25 cellular contexts compared by ENCODE assay signal in the genomic region with DNA sequence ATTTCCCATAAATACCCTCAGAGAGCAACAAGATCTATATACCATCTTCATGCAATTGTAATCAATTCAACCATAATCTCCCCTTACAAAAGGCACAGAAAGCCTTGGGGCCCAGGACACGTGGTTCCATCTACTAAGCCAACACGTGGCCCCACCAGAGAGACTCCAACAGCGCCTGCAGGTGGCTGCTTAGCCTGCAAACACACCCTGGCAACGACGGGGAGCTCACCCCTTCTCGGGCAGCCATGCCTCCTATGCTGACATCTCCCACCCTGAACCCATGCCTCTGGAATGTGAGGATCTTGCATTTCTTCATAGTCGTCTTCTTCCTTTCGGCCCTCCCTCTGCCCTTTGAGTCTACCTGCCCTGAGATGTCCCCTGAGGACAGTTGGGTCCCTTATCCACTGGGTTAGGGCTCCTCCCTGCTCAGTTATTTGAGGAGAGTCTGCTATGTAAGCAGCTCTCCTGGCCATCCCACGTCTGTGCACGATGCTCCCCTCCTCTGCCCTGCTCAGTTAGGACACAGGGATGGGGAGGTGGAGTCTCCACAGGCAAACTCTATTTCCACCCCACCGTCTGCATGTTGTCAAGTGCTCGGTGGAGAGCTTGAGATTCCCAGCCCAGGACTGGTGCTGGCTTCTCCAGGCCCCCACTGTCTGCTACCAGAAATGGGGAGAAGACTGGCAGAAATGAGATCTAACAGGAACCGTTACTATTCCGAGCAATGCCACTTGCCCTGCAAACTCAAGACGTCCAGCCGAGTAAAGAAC. TPM values are rescaled to one million over a fixed set of nuclear protein-coding genes. Genes with fewer than 3 reads are reported as not detected.
"Had no signal": no experiment of that assay in that cellular context is flagged by ENCODE, and none has a peak within 500 bp of the region (broad histone marks: within the 10 kb centered on the region; RNA-seq: fewer than 3 reads in every experiment).

No MANE protein-coding gene starts in this region.

- H3K27me3 ChIP-seq: gastrocnemius medialis, left lung, suprapubic skin, thyroid gland had no signal

- H3K9me3 ChIP-seq: esophagus muscularis mucosa, gastrocnemius medialis, left lung, suprapubic skin, thyroid gland had no signal

- H3K27ac ChIP-seq: dorsolateral prefrontal cortex, esophagus muscularis mucosa, gastrocnemius medialis, left lung, parathyroid adenoma, suprapubic skin, thyroid gland had no signal

- H3K4me3 ChIP-seq: dorsolateral prefrontal cortex, esophagus muscularis mucosa, gastrocnemius medialis, left lung, lung, smooth muscle cell, suprapubic skin, thyroid gland had no signal

- H2AFZ ChIP-seq: parathyroid adenoma had no signal

- H3K27ac Mint-ChIP-seq: immature natural killer cell; naive thymus-derived CD4-positive, alpha-beta T cell; stimulated activated effector memory CD8-positive, alpha-beta T cell treated with anti-CD3 and anti-CD28 coated beads, Interleukin-12 subunit alpha, Interleukin-12 subunit beta, amount 100 ng/mL, for 72 hours; type B pancreatic cell had no signal

- H3K36me3 ChIP-seq: esophagus muscularis mucosa, gastrocnemius medialis, left lung, suprapubic skin, thyroid gland had no signal

- H3K4me3 Mint-ChIP-seq: central memory CD8-positive, alpha-beta T cell; immature natural killer cell; naive thymus-derived CD4-positive, alpha-beta T cell; neural crest cell; stimulated activated effector memory CD8-positive, alpha-beta T cell treated with anti-CD3 and anti-CD28 coated beads, Interleukin-12 subunit alpha, Interleukin-12 subunit beta, amount 100 ng/mL, for 72 hours; type B pancreatic cell had no signal

- H3K27me3 Mint-ChIP-seq: central memory CD8-positive, alpha-beta T cell; naive thymus-derived CD4-positive, alpha-beta T cell had no signal

- H3K79me2 ChIP-seq: parathyroid adenoma had no signal

- H3K4me1 ChIP-seq: esophagus muscularis mucosa, left lung, parathyroid adenoma, suprapubic skin, thyroid gland had no signal

- H3K36me3 Mint-ChIP-seq: immature natural killer cell; naive thymus-derived CD4-positive, alpha-beta T cell; stimulated activated effector memory CD8-positive, alpha-beta T cell treated with anti-CD3 and anti-CD28 coated beads, Interleukin-12 subunit alpha, Interleukin-12 subunit beta, amount 100 ng/mL, for 72 hours; type B pancreatic cell had no signal

- DNase-seq: cortex of kidney; effector memory CD4-positive, alpha-beta T cell; gastrocnemius medialis; immature natural killer cell; naive thymus-derived CD4-positive, alpha-beta T cell; occipital lobe; stimulated activated CD4-positive, alpha-beta T cell treated with anti-CD3 and anti-CD28 coated beads, Interleukin-4, amount 100 ng/mL, for 1 hour; stimulated activated CD8-positive, alpha-beta memory T cell treated with anti-CD3 and anti-CD28 coated beads, Interleukin-4, amount 100 ng/mL, for 48 hours; stimulated activated naive CD8-positive, alpha-beta T cell treated with anti-CD3 and anti-CD28 coated beads, Interleukin-15, Interleukin-2, amounts not matched to agents 100 U/mL and 50 U/mL, for 24 hours; thyroid gland had no signal

- FAIRE-seq: endometrium, keratinocyte, urothelium cell line had no signal

- H3K4me2 ChIP-seq: smooth muscle cell had no signal

- H3K4me1 Mint-ChIP-seq: central memory CD8-positive, alpha-beta T cell; immature natural killer cell; naive thymus-derived CD4-positive, alpha-beta T cell; neural crest cell; stimulated activated effector memory CD8-positive, alpha-beta T cell treated with anti-CD3 and anti-CD28 coated beads, Interleukin-12 subunit alpha, Interleukin-12 subunit beta, amount 100 ng/mL, for 72 hours had no signal

- H3K9ac ChIP-seq: parathyroid adenoma had no signal

- H3K9me3 Mint-ChIP-seq: central memory CD8-positive, alpha-beta T cell; immature natural killer cell; neural crest cell; stimulated activated effector memory CD8-positive, alpha-beta T cell treated with anti-CD3 and anti-CD28 coated beads, Interleukin-12 subunit alpha, Interleukin-12 subunit beta, amount 100 ng/mL, for 72 hours; type B pancreatic cell had no signal

- ATAC-seq: gastrocnemius medialis; left lung; naive thymus-derived CD4-positive, alpha-beta T cell; stimulated activated effector memory CD8-positive, alpha-beta T cell treated with anti-CD3 and anti-CD28 coated beads, Interleukin-12 subunit alpha, Interleukin-12 subunit beta, amount 100 ng/mL, for 72 hours; stimulated activated naive CD8-positive, alpha-beta T cell treated with anti-CD3 and anti-CD28 coated beads, Interleukin-15, Interleukin-2, amounts not matched to agents 100 U/mL and 50 U/mL, for 24 hours had no signal

RNA-seq across cellular contexts. Expression of a gene that starts 36.5 kb away (rescaled TPM):
- total RNA-seq: mononuclear cell; naive thymus-derived CD4-positive, alpha-beta T cell; smooth muscle cell had no signal
- polyA plus RNA-seq: immature natural killer cell; keratinocyte; naive thymus-derived CD4-positive, alpha-beta T cell; smooth muscle cell had no signal
